ENCODE assay signal across 1 cellular context in genomic region chr1:241423541-241424479, GRCh38.
TF ChIP-seq lines count a peak whose summit lies in the region.

No MANE protein-coding gene starts in this region.

TF ChIP-seq in HEK293, 187 proteins besides CTCF, POLR2A, EP300 and RAD21 (continued from another document and continues in another):
- TF ChIP-seq PRDM10 (tag by site-specific recombination; IDR thresholded peaks at IDR 0.05) (peak; percentile 82), ZBTB10 (tag by site-specific recombination; IDR thresholded peaks at IDR 0.05) (peak; percentile 54; the same call in 1 of the 2 replicates), ZBTB26 (tag by site-specific recombination; optimal IDR thresholded peaks at IDR 0.05) (peak; percentile 80), HOXD13 (CRISPR knock-in tag; IDR thresholded peaks at IDR 0.05; ENCODE audit: borderline replicate concordance) (peak; percentile 72; the same call in 1 of the 2 replicates), ZNF514 (tag by site-specific recombination; IDR thresholded peaks at IDR 0.05) (no peak), AEBP2 (tag by site-specific recombination; IDR thresholded peaks at IDR 0.05; ENCODE audit: borderline replicate concordance) (no peak), ZIC2 (tag by site-specific recombination; IDR thresholded peaks at IDR 0.05) (peak; percentile 99), ZNF692 (tag by site-specific recombination; IDR thresholded peaks at IDR 0.05) (peak; percentile 93), GLI2 (tag by site-specific recombination; IDR thresholded peaks at IDR 0.05; ENCODE audit: borderline replicate concordance, low read depth) (no peak), ZFP37 (tag by site-specific recombination; IDR thresholded peaks at IDR 0.05) (peak; percentile 98), ZNF600 (tag by site-specific recombination; IDR thresholded peaks at IDR 0.05) (peak; percentile 94), ZNF549 (tag by site-specific recombination; IDR thresholded peaks at IDR 0.05) (no peak), ZNF223 (tag by site-specific recombination; IDR thresholded peaks at IDR 0.05) (no peak), ZNF184 (tag by site-specific recombination; IDR thresholded peaks at IDR 0.05) (no peak), ZNF280D (tag by site-specific recombination; IDR thresholded peaks at IDR 0.05) (peak; percentile 33; the same call in 1 of the 2 replicates), ZNF529 (tag by site-specific recombination; IDR thresholded peaks at IDR 0.05; ENCODE audit: insufficient replicate concordance) (no peak), ZBTB48 (tag by site-specific recombination; IDR thresholded peaks at IDR 0.05) (peak; percentile 94), PRDM1 (tag by site-specific recombination; IDR thresholded peaks at IDR 0.05) (peak; percentile 78), ZNF624 (tag by site-specific recombination; IDR thresholded peaks at IDR 0.05) (no peak), ZNF558 (tag by site-specific recombination; IDR thresholded peaks at IDR 0.05) (no peak), ATF2 (tag by site-specific recombination; IDR thresholded peaks at IDR 0.05; ENCODE audit: low read depth) (no peak), BCL6B (tag by site-specific recombination; IDR thresholded peaks at IDR 0.05) (no peak), ZNF785 (tag by site-specific recombination; IDR thresholded peaks at IDR 0.05) (no peak), SP2 (tag by site-specific recombination; IDR thresholded peaks at IDR 0.05) (peak; percentile 80), ZNF146 (tag by site-specific recombination; IDR thresholded peaks at IDR 0.05) (peak; percentile 41; the same call in 1 of the 2 replicates), ZNF335 (tag by site-specific recombination; conservative IDR thresholded peaks at IDR 0.05) (peak; percentile 97), OSR2 (tag by site-specific recombination; IDR thresholded peaks at IDR 0.05) (peak; percentile 95), ZNF530 (tag by site-specific recombination; IDR thresholded peaks at IDR 0.05; ENCODE audit: low read depth) (no peak), ZNF621 (tag by site-specific recombination; IDR thresholded peaks at IDR 0.05) (no peak), ZNF830 (tag by site-specific recombination; IDR thresholded peaks at IDR 0.05; ENCODE audit: low read depth) (no peak), SCRT2 (tag by site-specific recombination; IDR thresholded peaks at IDR 0.05) (peak; percentile 39; the same call in 1 of the 2 replicates), ZNF133 (tag by site-specific recombination; IDR thresholded peaks at IDR 0.05) (peak; percentile 89), ZNF629 (tag by site-specific recombination; IDR thresholded peaks at IDR 0.05) (peak; percentile 42; the same call in 1 of the 2 replicates), ZNF658 (tag by site-specific recombination; IDR thresholded peaks at IDR 0.05) (no peak), ZBTB8A (tag by site-specific recombination; IDR thresholded peaks at IDR 0.05) (peak; percentile 91), ZBTB17 (tag by site-specific recombination; IDR thresholded peaks at IDR 0.05) (peak; percentile 88), ZNF777 (tag by site-specific recombination; IDR thresholded peaks at IDR 0.05; ENCODE audit: borderline replicate concordance) (no peak), ZNF660 (tag by site-specific recombination; IDR thresholded peaks at IDR 0.05) (peak; percentile 69; the same call in 1 of the 2 replicates), ZNF843 (tag by site-specific recombination; IDR thresholded peaks at IDR 0.05) (0 out of 2 replicates have a peak, but pooled peaks have one; percentile 54), ZBTB20 (tag by site-specific recombination; IDR thresholded peaks at IDR 0.05) (peak; percentile 93; the same call in 1 of the 2 replicates), ZNF121 (tag by site-specific recombination; IDR thresholded peaks at IDR 0.05) (peak; percentile 62; the same call in 1 of the 2 replicates), KLF10 (tag by site-specific recombination; IDR thresholded peaks at IDR 0.05) (no peak), ZNF211 (tag by site-specific recombination; IDR thresholded peaks at IDR 0.05; ENCODE audit: low read depth) (no peak), REPIN1 (tag by site-specific recombination; IDR thresholded peaks at IDR 0.05; ENCODE audit: low read depth) (peak; percentile 42; the same call in 1 of the 2 replicates), ZNF324 (tag by site-specific recombination; IDR thresholded peaks at IDR 0.05) (peak; percentile 93; the same call in 1 of the 2 replicates), ZSCAN16 (tag by site-specific recombination; IDR thresholded peaks at IDR 0.05) (peak; percentile 23; the same call in 1 of the 2 replicates), ZNF513 (tag by site-specific recombination; IDR thresholded peaks at IDR 0.05) (no peak), HOXA7 (CRISPR knock-in tag; IDR thresholded peaks at IDR 0.05; ENCODE audit: borderline replicate concordance) (no peak)
